10 cellular contexts compared by ENCODE assay signal in the genomic region with DNA sequence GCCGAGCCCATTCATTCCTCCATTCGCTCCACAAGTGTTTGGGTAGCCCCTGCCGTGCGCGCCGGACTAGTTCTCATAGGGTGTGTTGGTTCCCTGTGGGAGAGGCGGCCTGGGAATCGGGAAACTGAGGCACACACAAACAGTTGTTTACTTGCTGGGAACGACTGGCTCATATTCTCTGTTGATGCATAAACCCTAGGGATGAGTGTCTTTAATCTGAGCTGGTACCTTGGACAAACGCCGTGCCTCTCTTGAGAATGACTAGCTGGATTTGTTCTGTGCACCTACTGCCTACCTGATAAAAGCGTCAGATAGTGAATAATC. TPM values are rescaled to one million over a fixed set of nuclear protein-coding genes. Genes with fewer than 3 reads are reported as not detected.
DNase-seq lines count a peak whose midpoint lies in the region; ATAC-seq and TF ChIP-seq lines count a peak whose summit lies in the region.
"Had no signal": no experiment of that assay in that cellular context is flagged by ENCODE, and none has a peak within 500 bp of the region (broad histone marks: within the 10 kb centered on the region; RNA-seq: fewer than 3 reads in every experiment).

No MANE protein-coding gene starts in this region.

- H3K9ac ChIP-seq in OCI-LY1 (ENCODE audit: low read length) (peak overlapping the region; percentile 59), endodermal cell (ENCODE audit: extremely low read depth, low read length, poor library complexity, severe bottlenecking) (no peak overlapping the region)

- no peaks in the 10 kb centered on the region; the same call in 1 of the 2 replicates for H3K9me3 ChIP-seq in AG04450 (ENCODE audit: control insufficient read depth, insufficient read depth, low read length)
- H3K9me3 ChIP-seq in OCI-LY1 (ENCODE audit: low read length): no peaks in the 10 kb centered on the region
- H3K9me3 ChIP-seq in endodermal cell (ENCODE audit: control insufficient read depth, low read length): no peaks in the 10 kb centered on the region

- H3K4me2 ChIP-seq in OCI-LY1 (ENCODE audit: low read length): peak overlapping the region; percentile 54

- intact Hi-C loops in natural killer cell (cut with micrococcal nuclease): no loop called here

- no peak overlapping the region for H2AFZ ChIP-seq in OCI-LY1 (ENCODE audit: low read length)

- peak overlapping the region; percentile 44 for H3K4me3 ChIP-seq in AG04450 (ENCODE audit: low read depth, low read length)
- H3K4me3 ChIP-seq in OCI-LY1 (ENCODE audit: low read depth, low read length, poor library complexity, severe bottlenecking): peak overlapping the region; percentile 64
- H3K4me3 ChIP-seq in endodermal cell (ENCODE audit: low read length): no peak overlapping the region

- H3K9me3 Mint-ChIP-seq in endodermal cell (no peaks in the 10 kb centered on the region), natural killer cell (no peaks in the 10 kb centered on the region)

- H3K9me2 ChIP-seq in OCI-LY1 (ENCODE audit: low read depth, low read length): no peaks in the 10 kb centered on the region

- H3K4me1 ChIP-seq in OCI-LY1 (ENCODE audit: insufficient read depth, low read length, severe bottlenecking) (peaks cover 34% of the 10 kb centered on the region), endodermal cell (ENCODE audit: control insufficient read depth, insufficient read depth, low read length) (no peaks in the 10 kb centered on the region)

- H3K79me2 ChIP-seq in OCI-LY1 (ENCODE audit: insufficient read depth, low read length): no peaks in the 10 kb centered on the region; the same call in 1 of the 2 replicates

- TF ChIP-seq CTCF in AG04450 (IDR thresholded peaks at IDR 0.05; ENCODE audit: low read depth, low read length) (no peak), OCI-LY1 (IDR thresholded peaks at IDR 0.05; ENCODE audit: low read length) (no peak), endodermal cell (conservative IDR thresholded peaks at IDR 0.05) (no peak), natural killer cell (IDR thresholded peaks at IDR 0.05) (no peak)

- H3K36me3 Mint-ChIP-seq in endodermal cell (ENCODE audit: low read depth) (no peaks in the 10 kb centered on the region), natural killer cell (no peaks in the 10 kb centered on the region)

- H3K27me3 ChIP-seq in AG04450 (ENCODE audit: control insufficient read depth, insufficient read depth, low read length) (no peaks in the 10 kb centered on the region), OCI-LY1 (ENCODE audit: insufficient read depth, low read length) (no peaks in the 10 kb centered on the region), endodermal cell (ENCODE audit: control insufficient read depth, insufficient read depth, low read length, poor library complexity, severe bottlenecking) (peaks cover 12% of the 10 kb centered on the region)

- H3K36me3 ChIP-seq in OCI-LY1 (ENCODE audit: insufficient read depth, low read length): no peaks in the 10 kb centered on the region
- no peaks in the 10 kb centered on the region for H3K36me3 ChIP-seq in endodermal cell (ENCODE audit: control insufficient read depth, insufficient read depth, low read length)

- no peaks in the 10 kb centered on the region for H3F3A ChIP-seq in OCI-LY1 (ENCODE audit: insufficient read depth, low read length)

- CTCF ChIA-PET in AG04450 (lab: Charles Lee): interaction anchor here (0.6 to 1.5 kb wide), 4 partner anchors 23 to 722 kb away, joined by 3 to 7 read pairs (median 4); no protein-coding TSS in a partner anchor

- H4K20me1 ChIP-seq in OCI-LY1 (ENCODE audit: insufficient read depth, low read length): no peaks in the 10 kb centered on the region

- peaks cover 4% of the 10 kb centered on the region for H3K27me3 Mint-ChIP-seq in endodermal cell (ENCODE audit: insufficient read depth)
- H3K27me3 Mint-ChIP-seq in natural killer cell (ENCODE audit: low read depth in 2 of 2): peaks cover 0 to 3% of the 10 kb centered on the region in 2 donors

- H3K4me3 Mint-ChIP-seq in endodermal cell: peak overlapping the region; percentile 57
- peak overlapping the region; percentile 87 for H3K4me3 Mint-ChIP-seq in natural killer cell

- no peak overlapping the region for H3K27ac ChIP-seq in AG04450 (ENCODE audit: low read depth, low read length)
- no peak overlapping the region for H3K27ac ChIP-seq in OCI-LY1 (ENCODE audit: low read depth, low read length, poor library complexity, severe bottlenecking)
- no peak overlapping the region for H3K27ac ChIP-seq in endodermal cell (ENCODE audit: low read depth, low read length)

- WGBS in endodermal cell (ENCODE audit: insufficient coverage in 1 of 2, insufficient read length in 1 of 2), 2 experiments: 83% methylated on average over 6 to 12 of the region's 12 CpGs

- POLR2A ChIA-PET in AG04450 (lab: Yijun Ruan, JAX): no interaction called here

- H3K4me1 Mint-ChIP-seq in endodermal cell (peaks cover 3% of the 10 kb centered on the region), natural killer cell (peaks cover 10 to 11% of the 10 kb centered on the region in 2 donors)

- H3K27ac Mint-ChIP-seq in endodermal cell (no peak overlapping the region), natural killer cell (peak overlapping the region; percentile 78 to 82)

- DNase-seq in AG04450 (ENCODE audit: low read depth, low spot score) (no peak), endodermal cell (no peak), natural killer cell (no peak), T-helper 9 cell (no peak), pons (ENCODE audit: low spot score) (no peak)
- DNase-seq in stimulated activated CD4-positive, alpha-beta T cell treated with anti-CD3 and anti-CD28 coated beads, Interleukin-4, amount 100 ng/mL, for 1 hour: no peak

- ATAC-seq in natural killer cell (no peak), GM19452 (IDR thresholded peaks at IDR 0.05; ENCODE audit: unreplicated experiment) (no peak)

RNA-seq across cellular contexts. Expression of a gene that starts 0.7 kb away (rescaled TPM):
- polyA plus RNA-seq in AG04450 (2011; rRNA removed): 2.1 and 2.5 TPM in 2 replicates
- polyA minus RNA-seq in AG04450 (2011; rRNA and poly(A)+ RNA removed): 1.7 and 1.9 TPM in 2 replicates
- 10 to 100 TPM in 1 of 2 donors, 1 to 10 TPM in 1; 4.9 to 18.5 TPM for total RNA-seq in endodermal cell
- 3.5 TPM for polyA plus RNA-seq in endodermal cell (2013, experiment 1 of 2)
- polyA plus RNA-seq in endodermal cell (2013, experiment 2 of 2): 2.4 TPM
- total RNA-seq in natural killer cell: 10 to 100 TPM; 23.2 to 28.8 (median 26.3) TPM

RNA-seq across cellular contexts. Expression of a gene that starts 30.7 kb away (rescaled TPM):
- 0.02 TPM in 1 of 2 replicates, not detected in the other for polyA plus RNA-seq in AG04450 (2011; rRNA removed)
- polyA minus RNA-seq in AG04450 (2011; rRNA and poly(A)+ RNA removed): not detected in 2 replicates
- total RNA-seq in endodermal cell: 1 to 10 TPM in 1 of 2 donors, under 1 TPM in 1; 0.27 to 1.2 TPM
- 1.6 TPM for polyA plus RNA-seq in endodermal cell (2013, experiment 1 of 2)
- polyA plus RNA-seq in endodermal cell (2013, experiment 2 of 2): 2.4 TPM
- total RNA-seq in natural killer cell: under 1 TPM in 1 of 3 donors, not detected in 2; 0.07 TPM
- total RNA-seq: activated CD8-positive, alpha-beta memory T cell treated with anti-CD3 and anti-CD28 coated beads for 36 hours; left lobe of liver had no signal

RNA-seq across cellular contexts. Expression of a gene that starts 34.3 kb away (rescaled TPM):
- polyA plus RNA-seq in AG04450 (2011; rRNA removed): 78.1 and 92.0 TPM in 2 replicates
- polyA minus RNA-seq in AG04450 (2011; rRNA and poly(A)+ RNA removed): 38.9 and 39.7 TPM in 2 replicates
- total RNA-seq in endodermal cell: 10 to 100 TPM; 46.3 to 55.4 TPM
- polyA plus RNA-seq in endodermal cell (2013, experiment 1 of 2): 55.8 TPM
- polyA plus RNA-seq in endodermal cell (2013, experiment 2 of 2): 56.3 TPM
- total RNA-seq in natural killer cell: 10 to 100 TPM; 20.7 to 24.9 (median 21.4) TPM
